30 cellular contexts compared by ENCODE assay signal in genomic region chr18:49756135-49756534, GRCh38.
"Had no signal": no experiment of that assay in that cellular context is flagged by ENCODE, and none has a peak within 500 bp of the region (broad histone marks: within the 10 kb centered on the region; RNA-seq: fewer than 3 reads in every experiment).

No MANE protein-coding gene starts in this region.

- H3K27me3 ChIP-seq: adrenal gland, MG63, SJCRH30 had no signal

- H3K27ac ChIP-seq: adrenal gland, SJCRH30, SK-N-MC had no signal

- H3K9me3 ChIP-seq: adrenal gland, MG63, SJCRH30 had no signal

- H3K4me3 Mint-ChIP-seq: activated CD4-positive, alpha-beta T cell treated with anti-CD3 and anti-CD28 coated beads, Interleukin-2, amount 10 ng/mL, durations not matched to agents 24 days and 14 days; activated CD8-positive, alpha-beta T cell treated with anti-CD3 and anti-CD28 coated beads, Interleukin-2, amount 10 ng/mL, durations not matched to agents 7 days and 5 days; activated naive CD8-positive, alpha-beta T cell treated with anti-CD3 and anti-CD28 coated beads, Interleukin-2, amount 10 ng/mL, durations not matched to agents 7 days and 5 days; activated T-cell treated with anti-CD3 and anti-CD28 coated beads, Interleukin-2, amount 50 U/mL, for 24 hours; brain; T-helper 1 cell treated with Interleukin-12 subunit alpha and Interleukin-12 subunit beta and Interleukin-4 antibody, amounts not matched to agents 30 μg/mL and 1 μg/mL, for 36 hours; T-helper 2 cell treated with Interferon-gamma antibody and Interleukin-4, amounts not matched to agents 5 μg/mL and 100 μg/mL, for 36 hours had no signal

- FAIRE-seq: bronchial epithelial cell, TTC549 had no signal

- H3K4me1 Mint-ChIP-seq: activated CD4-positive, alpha-beta T cell treated with anti-CD3 and anti-CD28 coated beads, Interleukin-2, amount 10 ng/mL, durations not matched to agents 24 days and 14 days had no signal

- H3K27ac Mint-ChIP-seq: activated CD4-positive, alpha-beta T cell treated with anti-CD3 and anti-CD28 coated beads, Interleukin-2, amount 10 ng/mL, durations not matched to agents 24 days and 14 days; activated CD8-positive, alpha-beta T cell treated with anti-CD3 and anti-CD28 coated beads, Interleukin-2, amount 10 ng/mL, durations not matched to agents 7 days and 5 days; activated naive CD8-positive, alpha-beta T cell treated with anti-CD3 and anti-CD28 coated beads, Interleukin-2, amount 10 ng/mL, durations not matched to agents 7 days and 5 days; activated T-cell treated with anti-CD3 and anti-CD28 coated beads, Interleukin-2, amount 50 U/mL, for 24 hours; brain; T-helper 1 cell treated with Interleukin-12 subunit alpha and Interleukin-12 subunit beta and Interleukin-4 antibody, amounts not matched to agents 30 μg/mL and 1 μg/mL, for 36 hours; T-helper 2 cell treated with Interferon-gamma antibody and Interleukin-4, amounts not matched to agents 5 μg/mL and 100 μg/mL, for 36 hours had no signal

- H3K9me3 Mint-ChIP-seq: activated naive CD8-positive, alpha-beta T cell treated with anti-CD3 and anti-CD28 coated beads, Interleukin-2, amount 10 ng/mL, durations not matched to agents 7 days and 5 days; activated T-cell treated with anti-CD3 and anti-CD28 coated beads, Interleukin-2, amount 50 U/mL, for 24 hours; T-helper 1 cell treated with Interleukin-12 subunit alpha and Interleukin-12 subunit beta and Interleukin-4 antibody, amounts not matched to agents 30 μg/mL and 1 μg/mL, for 36 hours; T-helper 2 cell treated with Interferon-gamma antibody and Interleukin-4, amounts not matched to agents 5 μg/mL and 100 μg/mL, for 36 hours had no signal

- H3K4me3 ChIP-seq: adrenal gland, MG63, SJCRH30, SK-N-MC had no signal

- H3K36me3 ChIP-seq: adrenal gland, MG63, SJCRH30 had no signal

- H3K36me3 Mint-ChIP-seq: activated naive CD8-positive, alpha-beta T cell treated with anti-CD3 and anti-CD28 coated beads, Interleukin-2, amount 10 ng/mL, durations not matched to agents 7 days and 5 days; brain had no signal

- DNase-seq: activated CD4-positive, alpha-beta T cell treated with anti-CD3 and anti-CD28 coated beads, Interleukin-2, amount 10 ng/mL, durations not matched to agents 24 days and 14 days; activated CD4-positive, alpha-beta T cell treated with anti-CD3 and anti-CD28 coated beads, Interleukin-2, amount 50 U/mL, for 4 hours; activated CD8-positive, alpha-beta T cell treated with anti-CD3 and anti-CD28 coated beads, Interleukin-2, amount 10 ng/mL, durations not matched to agents 7 days and 5 days; activated effector memory CD4-positive, alpha-beta T cell treated with Interleukin-2 at 50 U/mL for 16 hours; activated naive CD4-positive, alpha-beta T cell treated with anti-CD3 and anti-CD28 coated beads, Interleukin-2, amount 50 U/mL, for 16 hours; activated naive CD8-positive, alpha-beta T cell treated with anti-CD3 and anti-CD28 coated beads, Interleukin-2, amount 10 ng/mL, durations not matched to agents 7 days and 5 days; activated T-cell treated with anti-CD3 and anti-CD28 coated beads, Interleukin-2, amount 50 U/mL, for 24 hours; adrenal gland; caudate nucleus; cerebellar nuclear complex; Kasumi-1; KG1; MG63; NCI-H1048; NCI-H1105 treated with DMSO at 0.1 percent for 48 hours; NCI-H1436; NCI-H1694; NCI-H1930; NCI-H2081 treated with DMSO at 0.1 percent for 48 hours; NCI-H345; NCI-H524 treated with DMSO at 0.1 percent for 48 hours; SHP77; SJCRH30 had no signal

- ATAC-seq: activated CD8-positive, alpha-beta T cell treated with anti-CD3 and anti-CD28 coated beads, Interleukin-2, amount 10 ng/mL, durations not matched to agents 7 days and 5 days; Panc1 had no signal

- H3K4me1 ChIP-seq: adrenal gland, SJCRH30 had no signal
